In the genomic region with DNA sequence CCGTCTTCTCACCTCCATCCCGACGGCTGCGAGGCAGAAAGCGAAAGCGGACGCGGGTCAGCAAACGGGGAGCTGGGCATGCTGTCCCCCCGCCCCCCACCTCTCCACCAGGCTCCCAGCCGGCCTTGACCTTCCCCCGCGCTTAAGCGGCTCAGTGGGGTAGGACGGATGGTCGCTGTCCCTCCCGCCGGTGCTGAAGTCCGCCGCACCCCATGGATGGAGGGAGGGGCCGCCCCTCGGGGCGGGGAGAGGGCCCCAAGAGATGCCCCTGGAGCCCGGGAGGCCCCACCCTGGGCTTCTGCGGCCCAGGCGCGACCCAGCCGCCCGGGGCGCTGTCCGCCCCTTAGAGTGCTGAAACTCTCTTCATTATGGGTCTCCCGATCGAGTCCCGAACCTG, we compare ENCODE assay signal across 8 cellular contexts. TPM values are rescaled to one million over a fixed set of nuclear protein-coding genes. Genes with fewer than 3 reads are reported as not detected.
A peak's percentile ranks its signal among the peaks of the same experiment; 100 is the strongest.
DNase-seq lines count a peak whose midpoint lies in the region; ATAC-seq and TF ChIP-seq lines count a peak whose summit lies in the region.

Gene KCNB1 (minus strand): TSS at position 48 of the 397 bp plus-strand sequence. CDS start 188 bp downstream, outside the sequence.

- intact Hi-C loops in CD4-positive, alpha-beta memory T cell (cut with micrococcal nuclease), result no loop called here
- intact Hi-C loops in PC-9 (cut with micrococcal nuclease; ENCODE audit: unreplicated experiment), result no loop called here
- intact Hi-C loops in vagina (cut with DNase I), result loop anchor here (5.0 kb wide), 2 partner anchors 100 to 150 kb away; no protein-coding TSS in a partner anchor

- peaks cover 21% of the 10 kb centered on the region for H3K27me3 ChIP-seq in CD4-positive, alpha-beta memory T cell (ENCODE audit: insufficient read depth, low read length)
- H3K27me3 ChIP-seq in PC-9 (ENCODE audit: insufficient read depth, low read depth) (peaks cover 39% of the 10 kb centered on the region), osteoblast (ENCODE audit: insufficient read depth, low read length) (peaks cover 41% of the 10 kb centered on the region), vagina (peaks cover 6% of the 10 kb centered on the region)

- CTCF ChIA-PET in CD4-positive, alpha-beta memory T cell (lab: Charles Lee; ENCODE audit: partially characterized antibody), result no interaction called here
- CTCF ChIA-PET in PC-9 (lab: Charles Lee), result interaction anchor here (0.6 to 0.7 kb wide), 2 partner anchors 114 to 289 kb away, joined by 3 to 4 read pairs; no protein-coding TSS in a partner anchor

- H3K79me2 ChIP-seq in PC-9 (ENCODE audit: low read depth) (no peaks in the 10 kb centered on the region), osteoblast (ENCODE audit: insufficient read depth, low read length) (no peaks in the 10 kb centered on the region)

- no peaks in the 10 kb centered on the region for H3K36me3 Mint-ChIP-seq in CD4-positive, alpha-beta memory T cell

- H3K4me1 Mint-ChIP-seq in CD4-positive, alpha-beta memory T cell, result peaks cover 4 to 10% (median 7%) of the 10 kb centered on the region in 4 donors

- H3K9me3 ChIP-seq in CD4-positive, alpha-beta memory T cell (ENCODE audit: control insufficient read depth in 1 of 2, low read length in 2 of 2), result no peaks in the 10 kb centered on the region
- H3K9me3 ChIP-seq in PC-9 (ENCODE audit: insufficient read depth, low read depth) (no peaks in the 10 kb centered on the region), osteoblast (ENCODE audit: low read depth, low read length) (no peaks in the 10 kb centered on the region), vagina (no peaks in the 10 kb centered on the region)

- H3F3A ChIP-seq in PC-9 (ENCODE audit: insufficient read depth, low read depth), result peaks cover 7% of the 10 kb centered on the region; the same call in 1 of the 2 replicates

- no TSS peak for BruUV-seq in PC-9 (replicated peaks; lab: Mats Ljungman, UMichigan)

- no peaks in the 10 kb centered on the region for H4K20me1 ChIP-seq in PC-9 (ENCODE audit: insufficient read depth)
- H4K20me1 ChIP-seq in osteoblast (ENCODE audit: insufficient read depth, low read length), result no peaks in the 10 kb centered on the region

- no peak for TF ChIP-seq CTCF in PC-9 (conservative IDR thresholded peaks at IDR 0.05)
- TF ChIP-seq CTCF in osteoblast (IDR thresholded peaks at IDR 0.05; ENCODE audit: extremely low read depth, low read depth, low read length), result no peak
- TF ChIP-seq CTCF in vagina (IDR thresholded peaks at IDR 0.05), result peak in 2 of 3 experiments; percentile 10 to 11

- H3K27ac Mint-ChIP-seq in CD4-positive, alpha-beta memory T cell, result peak within 1 kb of the TSS in 1 of 7 donors; percentile 53

- POLR2A ChIA-PET in CD4-positive, alpha-beta memory T cell (lab: Charles Lee; ENCODE audit: partially characterized antibody), result no interaction called here
- POLR2A ChIA-PET in PC-9 (lab: Charles Lee; ENCODE audit: unreplicated experiment), result no interaction called here

- no peaks in the 10 kb centered on the region for H3K36me3 ChIP-seq in CD4-positive, alpha-beta memory T cell (ENCODE audit: insufficient read depth, low read length)
- H3K36me3 ChIP-seq in PC-9 (ENCODE audit: low read depth) (no peaks in the 10 kb centered on the region), osteoblast (ENCODE audit: insufficient read depth, low read length) (no peaks in the 10 kb centered on the region), vagina (no peaks in the 10 kb centered on the region)

- H3K4me2 ChIP-seq in PC-9 (peak within 1 kb of the TSS; percentile 62), osteoblast (ENCODE audit: insufficient read depth, low read length) (no peak within 1 kb of the TSS)

- no peak within 1 kb of the TSS for H2AFZ ChIP-seq in PC-9
- no peak within 1 kb of the TSS for H2AFZ ChIP-seq in osteoblast (ENCODE audit: low read length)

- H3K4me3 ChIP-seq in CD4-positive, alpha-beta memory T cell (ENCODE audit: low read length in 2 of 2), result no peak within 1 kb of the TSS
- H3K4me3 ChIP-seq in PC-9, result no peak within 1 kb of the TSS
- H3K4me3 ChIP-seq in osteoblast (ENCODE audit: insufficient read depth, low read length), result no peak within 1 kb of the TSS
- H3K4me3 ChIP-seq in vagina, result peak within 1 kb of the TSS; percentile 40 to 60

- peaks cover 0 to 3% (median 0%) of the 10 kb centered on the region in 8 donors for H3K9me3 Mint-ChIP-seq in CD4-positive, alpha-beta memory T cell

- H3K4me1 ChIP-seq in CD4-positive, alpha-beta memory T cell (ENCODE audit: insufficient read depth, low read length), result peaks cover 14% of the 10 kb centered on the region
- H3K4me1 ChIP-seq in PC-9 (replicated peaks; ENCODE audit: insufficient read depth) (0 out of 2 replicates have a peak, but pooled peaks cover 6% of the 10 kb centered on the region), osteoblast (ENCODE audit: insufficient read depth, low read length) (no peaks in the 10 kb centered on the region), vagina (peaks cover 27% of the 10 kb centered on the region)

- DNase-seq in CD4-positive, alpha-beta memory T cell, result peak; percentile 23 to 47 (median 41)
- DNase-seq in PC-9, result peak in 1 of 2 experiments; percentile 43
- peak; percentile 52 for DNase-seq in activated naive CD4-positive, alpha-beta T cell treated with Interleukin-2 at 50 U/mL for 16 hours
- peak; percentile 7 for DNase-seq in globus pallidus (ENCODE audit: low spot score)
- DNase-seq in osteoblast (ENCODE audit: insufficient read length, low spot score, missing footprints), result peak; percentile 96
- DNase-seq in vagina (ENCODE audit: extremely low spot score in 2 of 2), result no peak
- DNase-seq in SKM-1 (lab: John Stamatoyannopoulos, UW; ENCODE audit: unreplicated experiment), result no peak

- no peak for ATAC-seq in HG02870 (IDR thresholded peaks at IDR 0.05; ENCODE audit: unreplicated experiment)

- peak within 1 kb of the TSS in 7 of 8 donors; percentile 35 to 72 (median 51) for H3K4me3 Mint-ChIP-seq in CD4-positive, alpha-beta memory T cell

- H3K27ac ChIP-seq in CD4-positive, alpha-beta memory T cell (ENCODE audit: low read depth, low read length), result no peak within 1 kb of the TSS
- H3K27ac ChIP-seq in PC-9 (no peak within 1 kb of the TSS), osteoblast (ENCODE audit: low read depth, low read length) (no peak within 1 kb of the TSS), vagina (no peak within 1 kb of the TSS)

- peaks cover 37 to 46% of the 10 kb centered on the region in 2 donors for H3K27me3 Mint-ChIP-seq in CD4-positive, alpha-beta memory T cell

- TF ChIP-seq POLR2A in vagina (IDR thresholded peaks at IDR 0.05), result no peak

- H3K9me2 ChIP-seq in PC-9 (ENCODE audit: insufficient read depth), result no peaks in the 10 kb centered on the region

RNA-seq across cellular contexts. Expression of gene KCNB1, which starts in this region (rescaled TPM):
- not detected for total RNA-seq in CD4-positive, alpha-beta memory T cell
- under 1 TPM in 1 of 2 donors, not detected in 1; 0.09 TPM for polyA plus RNA-seq in CD4-positive, alpha-beta memory T cell
- total RNA-seq in PC-9 (2021), result 0.04 TPM in 1 of 2 replicates, not detected in the other
- under 0.01 TPM in 2 replicates for total RNA-seq in osteoblast
- 2.0 TPM for total RNA-seq in vagina

Comparison
In these comparisons a context has a peak if more than half of its experiments do, and no peak if none do; other contexts are left out.
1. Peak in DNase-seq in CD4-positive, alpha-beta memory T cell; RNA of the gene not detected or under 1 TPM.
2. Peak in DNase-seq in osteoblast; RNA of the gene not detected or under 1 TPM.
3. DNase-seq: peak in activated naive CD4-positive, alpha-beta T cell treated with Interleukin-2 at 50 U/mL for 16 hours (single experiment) and globus pallidus (single experiment); none in vagina (0 of 2) and SKM-1 (single experiment).
4. H3K4me3 ChIP-seq: peak in vagina (2 of 2); none in CD4-positive, alpha-beta memory T cell (0 of 2), PC-9 (single experiment) and osteoblast (single experiment).
5. CTCF ChIP-seq: peak in vagina (2 of 3); none in PC-9 (single experiment) and osteoblast (single experiment).